In the genomic region with DNA sequence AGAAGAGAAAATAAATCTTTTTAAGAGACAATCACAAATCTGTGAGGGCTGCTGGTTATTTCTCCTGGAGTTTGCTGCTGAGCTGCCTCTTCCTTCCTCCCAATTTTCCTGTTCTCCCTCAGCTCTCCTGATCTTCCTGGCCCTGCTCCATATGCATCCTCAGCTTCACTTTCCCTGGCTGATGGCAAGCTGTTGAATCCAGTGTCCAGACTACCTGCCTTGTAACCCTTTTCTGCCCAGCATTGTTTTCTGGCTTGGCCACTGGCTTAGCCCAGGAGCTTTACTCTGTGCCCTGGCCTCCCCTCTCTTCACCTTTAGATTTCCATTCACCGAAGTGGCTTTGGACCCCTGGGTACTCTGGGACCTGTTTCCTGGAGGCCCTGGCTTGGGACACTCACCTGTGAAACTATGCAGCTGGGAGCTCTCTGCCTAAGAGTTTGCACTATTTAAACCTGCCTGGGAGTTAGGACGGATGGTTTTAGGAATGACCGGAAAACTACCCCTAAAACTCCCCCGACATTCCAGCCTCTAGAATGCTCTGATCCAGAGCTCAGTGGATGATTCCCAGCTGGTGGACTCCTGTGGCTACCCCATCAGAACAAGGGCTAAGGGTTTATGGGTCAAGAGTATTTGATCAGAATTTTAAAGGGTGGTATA, we compare ENCODE assay signal across 20 cellular contexts.
DNase-seq lines count a peak whose midpoint lies in the region; ATAC-seq and TF ChIP-seq lines count a peak whose summit lies in the region.
"Had no signal": no experiment of that assay in that cellular context is flagged by ENCODE, and none has a peak within 500 bp of the region (broad histone marks: within the 10 kb centered on the region; RNA-seq: fewer than 3 reads in every experiment).

No MANE protein-coding gene starts in this region.

- intact Hi-C loops in spleen (cut with DNase I; ENCODE audit: low total_unique reads): loop anchor here (5.0 kb wide), 1 partner anchor 42 kb away; no protein-coding TSS in a partner anchor

- H2AK5ac ChIP-seq in mesendoderm (ENCODE audit: low read length): no peak overlapping the region

- peaks cover 22% of the 10 kb centered on the region; the same call in 1 of the 2 replicates for H3K4me1 ChIP-seq in HUES48 (ENCODE audit: control insufficient read depth, insufficient read depth, low read length)
- peaks cover 8% of the 10 kb centered on the region for H3K4me1 ChIP-seq in mesendoderm (ENCODE audit: control insufficient read depth, low read depth, low read length)
- peaks cover 0 to 90% (median 29%) of the 10 kb centered on the region in 6 donors for H3K4me1 ChIP-seq in spleen

- no CpG with 5 or more reads among the region's 4 CpGs for WGBS in mesendoderm (ENCODE audit: extremely low coverage, insufficient coverage, low lambda C conversion rate)
- WGBS in spleen, 5 donors: 71 to 91% (median 79%) methylated on average over 4 of the region's 4 CpGs

- H3K4me2 ChIP-seq in mesendoderm (ENCODE audit: low read length): no peak overlapping the region

- H3K36me3 ChIP-seq in HUES48 (ENCODE audit: control insufficient read depth, insufficient read depth, low read length) (peaks cover 80% of the 10 kb centered on the region), mesendoderm (ENCODE audit: control insufficient read depth, insufficient read depth, low read length) (peaks cover 14% of the 10 kb centered on the region), spleen (peaks cover 0 to 100% (median 74%) of the 10 kb centered on the region in 6 donors)

- H3K27me3 ChIP-seq in HUES48 (ENCODE audit: control insufficient read depth, insufficient read depth, low read length) (no peaks in the 10 kb centered on the region), mesendoderm (ENCODE audit: insufficient read depth, low read length, poor library complexity) (no peaks in the 10 kb centered on the region), spleen (replicated peaks in 1 of 7) (no peaks in the 10 kb centered on the region)
- H3K27me3 ChIP-seq: esophagus squamous epithelium had no signal

- no peak for TF ChIP-seq CTCF in brain (conservative IDR thresholded peaks at IDR 0.05)
- TF ChIP-seq CTCF in spleen (IDR thresholded peaks at IDR 0.05 in 8 of 11, conservative IDR thresholded peaks at IDR 0.05 in 3 of 11): no peak

- peaks cover 39% of the 10 kb centered on the region for H3K4me1 Mint-ChIP-seq in brain

- H3K79me2 ChIP-seq in mesendoderm (ENCODE audit: control insufficient read depth, insufficient read depth, low read length): no peaks in the 10 kb centered on the region

- H3K27me3 Mint-ChIP-seq in brain: peaks cover 2% of the 10 kb centered on the region
- H3K27me3 Mint-ChIP-seq: activated CD4-positive, alpha-beta T cell treated with anti-CD3 and anti-CD28 coated beads, Interleukin-2, amount 10 ng/mL, durations not matched to agents 7 days and 5 days; activated naive CD4-positive, alpha-beta T cell treated with anti-CD3 and anti-CD28 coated beads, Interleukin-2, amount 50 U/mL, for 24 hours; natural killer cell treated with Interleukin-12 subunit alpha and Interleukin-12 subunit beta and Interleukin-15 and Interleukin-18, amount 100 ng/mL, for 72 hours had no signal

- H3K9me3 Mint-ChIP-seq in brain: no peaks in the 10 kb centered on the region
- H3K9me3 Mint-ChIP-seq: activated CD4-positive, alpha-beta T cell treated with anti-CD3 and anti-CD28 coated beads, Interleukin-2, amount 10 ng/mL, durations not matched to agents 7 days and 5 days; activated naive CD4-positive, alpha-beta T cell treated with anti-CD3 and anti-CD28 coated beads, Interleukin-2, amount 50 U/mL, for 24 hours; natural killer cell treated with Interleukin-12 subunit alpha and Interleukin-12 subunit beta and Interleukin-15 and Interleukin-18, amount 100 ng/mL, for 72 hours had no signal

- H3K79me1 ChIP-seq in mesendoderm (ENCODE audit: low read length): peaks cover 2% of the 10 kb centered on the region

- peak overlapping the region in 4 of 5 experiments; percentile 24 to 74 (median 68) for H3K27ac Mint-ChIP-seq in brain
- H3K27ac Mint-ChIP-seq: activated CD4-positive, alpha-beta T cell treated with anti-CD3 and anti-CD28 coated beads, Interleukin-2, amount 10 ng/mL, durations not matched to agents 7 days and 5 days; activated naive CD4-positive, alpha-beta T cell treated with anti-CD3 and anti-CD28 coated beads, Interleukin-2, amount 50 U/mL, for 24 hours; natural killer cell treated with Interleukin-12 subunit alpha and Interleukin-12 subunit beta and Interleukin-15 and Interleukin-18, amount 100 ng/mL, for 72 hours had no signal

- no peak overlapping the region for H2BK120ac ChIP-seq in mesendoderm (ENCODE audit: low read depth, low read length)

- DNase-seq in mesendoderm (no peak), spleen (peak; percentile 34), SIG-M5 (lab: John Stamatoyannopoulos, UW) (no peak), HuH-7 (ENCODE audit: low spot score) (no peak)
- DNase-seq in effector CD4-positive, alpha-beta T cell: no peak
- DNase-seq: esophagus squamous epithelium, islet precursor cell, NCI-H187 treated with DMSO at 0.1 percent for 48 hours, posterior cingulate gyrus had no signal

- H3K4me3 ChIP-seq in HUES48 (ENCODE audit: low read depth, low read length) (no peak overlapping the region), mesendoderm (ENCODE audit: low read length) (no peak overlapping the region), spleen (no peak overlapping the region)
- H3K4me3 ChIP-seq: coronary artery, esophagus squamous epithelium, thoracic aorta had no signal

- no peaks in the 10 kb centered on the region for H3K9me3 ChIP-seq in HUES48 (ENCODE audit: control insufficient read depth, insufficient read depth, low read length)
- H3K9me3 ChIP-seq in spleen: no peaks in the 10 kb centered on the region
- H3K9me3 ChIP-seq: esophagus squamous epithelium, thoracic aorta had no signal

- H3K18ac ChIP-seq in mesendoderm (ENCODE audit: low read length): no peak overlapping the region

- H3K4ac ChIP-seq in mesendoderm (ENCODE audit: low read depth, low read length): no peak overlapping the region

- no peak overlapping the region for H2BK5ac ChIP-seq in mesendoderm (ENCODE audit: low read length)

- H3K36me3 Mint-ChIP-seq in brain: peaks cover 60% of the 10 kb centered on the region

- no peak overlapping the region for H4K8ac ChIP-seq in mesendoderm (ENCODE audit: low read depth, low read length)

- no peak overlapping the region for H3K56ac ChIP-seq in mesendoderm (ENCODE audit: low read length)

- no peak overlapping the region for H3K4me3 Mint-ChIP-seq in brain
- H3K4me3 Mint-ChIP-seq: activated CD4-positive, alpha-beta T cell treated with anti-CD3 and anti-CD28 coated beads, Interleukin-2, amount 10 ng/mL, durations not matched to agents 7 days and 5 days; activated naive CD4-positive, alpha-beta T cell treated with anti-CD3 and anti-CD28 coated beads, Interleukin-2, amount 50 U/mL, for 24 hours; natural killer cell treated with Interleukin-12 subunit alpha and Interleukin-12 subunit beta and Interleukin-15 and Interleukin-18, amount 100 ng/mL, for 72 hours had no signal

- no peak overlapping the region for H3K23ac ChIP-seq in mesendoderm (ENCODE audit: low read length)

- no peak overlapping the region; the same call in 1 of the 2 replicates for H3K9ac ChIP-seq in HUES48 (ENCODE audit: low read depth, low read length)
- no peak overlapping the region for H3K9ac ChIP-seq in mesendoderm (ENCODE audit: low read length)

- no peak overlapping the region for H2BK15ac ChIP-seq in mesendoderm (replicated peaks; ENCODE audit: low read depth)

- ATAC-seq in GM18511 (IDR thresholded peaks at IDR 0.05; ENCODE audit: unreplicated experiment): no peak
- ATAC-seq: natural killer cell treated with Interleukin-12 subunit alpha and Interleukin-12 subunit beta and Interleukin-15 and Interleukin-18, amount 100 ng/mL, for 72 hours; PC-3 had no signal

- no peak for TF ChIP-seq POLR2A in spleen (IDR thresholded peaks at IDR 0.05)

- H3K27ac ChIP-seq in HUES48 (ENCODE audit: low read depth, low read length) (peak overlapping the region; percentile 78), mesendoderm (ENCODE audit: low read depth, low read length) (peak overlapping the region; percentile 6), spleen (peak overlapping the region in 4 of 8 donors; percentile 27 to 42 (median 36))
- H3K27ac ChIP-seq: C4-2B, coronary artery, esophagus squamous epithelium, thoracic aorta, VCaP had no signal

- H4K5ac ChIP-seq in mesendoderm (ENCODE audit: low read length): no peak overlapping the region
